In the genomic region with DNA sequence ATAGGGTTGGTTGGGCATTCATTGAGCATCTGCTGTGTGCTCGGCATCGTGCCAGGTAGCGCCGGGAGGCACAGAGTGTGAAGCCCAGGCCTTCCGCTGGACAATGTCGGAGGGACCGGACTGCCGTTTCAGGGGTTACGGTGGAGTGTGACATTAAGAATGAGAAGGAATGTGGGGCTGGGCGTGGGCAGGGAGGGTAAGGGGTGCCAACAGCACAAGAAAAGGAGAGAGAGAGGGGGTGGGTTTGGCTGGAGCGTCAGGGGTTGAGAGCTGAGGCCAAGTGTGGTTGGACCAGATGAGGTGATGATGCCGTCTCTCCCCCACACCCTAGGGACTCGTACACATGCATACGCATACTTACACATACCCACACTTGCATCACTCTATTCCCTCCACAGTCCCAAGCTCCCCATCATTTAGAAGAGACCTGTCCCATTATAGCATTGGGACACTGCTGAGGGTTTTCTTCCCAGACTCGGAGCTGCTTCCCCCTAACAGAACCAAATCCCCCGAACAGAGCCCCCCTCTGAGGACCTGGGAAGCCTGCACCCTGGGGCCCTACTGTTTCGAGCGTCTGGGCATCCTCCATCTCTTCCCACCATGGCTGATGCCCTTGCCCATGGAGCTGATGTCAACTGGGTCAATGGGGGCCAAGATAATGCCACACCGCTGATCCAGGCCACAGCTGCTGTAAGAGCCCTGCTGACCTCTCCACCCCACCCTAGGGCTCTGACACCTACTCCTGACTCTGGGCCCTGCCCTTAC, we compare ENCODE assay signal across 12 cellular contexts. TPM values are rescaled to one million over a fixed set of nuclear protein-coding genes. Genes with fewer than 3 reads are reported as not detected.
DNase-seq lines count a peak whose midpoint lies in the region; ATAC-seq and TF ChIP-seq lines count a peak whose summit lies in the region.
"Had no signal": no experiment of that assay in that cellular context is flagged by ENCODE, and none has a peak within 500 bp of the region (broad histone marks: within the 10 kb centered on the region; RNA-seq: fewer than 3 reads in every experiment).

No MANE protein-coding gene starts in this region.

- H3K9me3 ChIP-seq in gastrocnemius medialis, result no peaks in the 10 kb centered on the region

- no peak for TF ChIP-seq POLR2A in gastrocnemius medialis (IDR thresholded peaks at IDR 0.05)

- peak; percentile 58 for DNase-seq in activated CD4-positive, alpha-beta T cell treated with anti-CD3 and anti-CD28 coated beads, Interleukin-2, amount 10 ng/mL, durations not matched to agents 24 days and 14 days
- no peak for DNase-seq in activated CD4-positive, alpha-beta T cell treated with anti-CD3 and anti-CD28 coated beads, Interleukin-2, amount 50 U/mL, for 4 hours
- DNase-seq in chondrocyte (ENCODE audit: low spot score) (no peak), gastrocnemius medialis (no peak), dermis blood vessel endothelial cell (no peak)
- DNase-seq: activated naive CD4-positive, alpha-beta T cell; left cardiac atrium; NCI-H1694; stimulated activated naive CD4-positive, alpha-beta T cell had no signal

- H3K4me1 Mint-ChIP-seq in activated CD4-positive, alpha-beta T cell treated with anti-CD3 and anti-CD28 coated beads, Interleukin-2, amount 10 ng/mL, durations not matched to agents 24 days and 14 days, result peaks cover 18% of the 10 kb centered on the region
- H3K4me1 Mint-ChIP-seq in chondrocyte (ENCODE audit: low read depth), result peaks cover 27% of the 10 kb centered on the region

- in situ Hi-C loops in gastrocnemius medialis (cut with MboI; ENCODE audit: low sequenced_read_pairs in 4 of 4), result loop anchor here in 1 of 4 donors (10.0 to 25.0 kb wide), 2 partner anchors 216 to 311 kb away; a partner anchor contains a TSS

- no peaks in the 10 kb centered on the region for H3K27me3 ChIP-seq in gastrocnemius medialis

- peak overlapping the region; percentile 75 for H3K27ac Mint-ChIP-seq in activated CD4-positive, alpha-beta T cell treated with anti-CD3 and anti-CD28 coated beads, Interleukin-2, amount 10 ng/mL, durations not matched to agents 24 days and 14 days
- peak overlapping the region; percentile 27 for H3K27ac Mint-ChIP-seq in chondrocyte (ENCODE audit: unreplicated experiment)

- H3K9me3 Mint-ChIP-seq in activated CD4-positive, alpha-beta T cell treated with anti-CD3 and anti-CD28 coated beads, Interleukin-2, amount 10 ng/mL, durations not matched to agents 24 days and 14 days, result no peaks in the 10 kb centered on the region
- H3K9me3 Mint-ChIP-seq in chondrocyte (ENCODE audit: low read depth), result no peaks in the 10 kb centered on the region

- no peak for TF ChIP-seq CTCF in chondrocyte (IDR thresholded peaks at IDR 0.05)
- TF ChIP-seq CTCF in gastrocnemius medialis (IDR thresholded peaks at IDR 0.05 in 4 of 5, conservative IDR thresholded peaks at IDR 0.05 in 1 of 5), result no peak

- peak overlapping the region; percentile 93 to 98 (median 96) for H3K27ac ChIP-seq in gastrocnemius medialis
- H3K27ac ChIP-seq: HL-60 had no signal

- peaks cover 46% of the 10 kb centered on the region for H3K36me3 Mint-ChIP-seq in activated CD4-positive, alpha-beta T cell treated with anti-CD3 and anti-CD28 coated beads, Interleukin-2, amount 10 ng/mL, durations not matched to agents 24 days and 14 days (ENCODE audit: low read depth)
- H3K36me3 Mint-ChIP-seq in chondrocyte (ENCODE audit: low read depth), result no peaks in the 10 kb centered on the region

- H3K4me3 Mint-ChIP-seq in activated CD4-positive, alpha-beta T cell treated with anti-CD3 and anti-CD28 coated beads, Interleukin-2, amount 10 ng/mL, durations not matched to agents 24 days and 14 days, result no peak overlapping the region
- no peak overlapping the region for H3K4me3 Mint-ChIP-seq in chondrocyte (ENCODE audit: unreplicated experiment)

- no peak overlapping the region for H3K4me3 ChIP-seq in gastrocnemius medialis
- H3K4me3 ChIP-seq: skin epidermis had no signal

- intact Hi-C loops in activated CD4-positive, alpha-beta T cell treated with anti-CD3 and anti-CD28 coated beads, Interleukin-2, amount 10 ng/mL, durations not matched to agents 24 days and 14 days (cut with micrococcal nuclease), result no loop called here
- intact Hi-C loops in gastrocnemius medialis (cut with DNase I; ENCODE audit: low total_unique reads), result loop anchor here (10.0 kb wide), 1 partner anchor 304 kb away; a partner anchor contains a TSS

- no peak for ATAC-seq in gastrocnemius medialis
- no peak for ATAC-seq in GM21528 (IDR thresholded peaks at IDR 0.05; ENCODE audit: low FRiP score, unreplicated experiment)
- ATAC-seq: left cardiac atrium had no signal

- peaks cover 22 to 40% of the 10 kb centered on the region in 2 donors for H3K4me1 ChIP-seq in gastrocnemius medialis

- H3K36me3 ChIP-seq in gastrocnemius medialis, result no peaks in the 10 kb centered on the region

- no peaks in the 10 kb centered on the region for H3K27me3 Mint-ChIP-seq in activated CD4-positive, alpha-beta T cell treated with anti-CD3 and anti-CD28 coated beads, Interleukin-2, amount 10 ng/mL, durations not matched to agents 24 days and 14 days
- H3K27me3 Mint-ChIP-seq in chondrocyte (ENCODE audit: low read depth), result no peaks in the 10 kb centered on the region

RNA-seq across cellular contexts. Expression of a gene that starts 3.3 kb away (rescaled TPM):
- total RNA-seq in activated CD4-positive, alpha-beta T cell treated with anti-CD3 and anti-CD28 coated beads, Interleukin-2, amount 10 ng/mL, durations not matched to agents 24 days and 14 days, result 7.0 and 7.6 TPM in 2 replicates
- 16.6 to 23.3 TPM (median 23.0 TPM) in 3 replicates for total RNA-seq in chondrocyte
- total RNA-seq in gastrocnemius medialis, result 1 to 10 TPM; 3.6 to 7.0 (median 4.6) TPM
- 2.6 and 3.2 TPM in 2 replicates for total RNA-seq in dermis blood vessel endothelial cell

RNA-seq across cellular contexts. Expression of a gene that starts 6.3 kb away (rescaled TPM):
- total RNA-seq in activated CD4-positive, alpha-beta T cell treated with anti-CD3 and anti-CD28 coated beads, Interleukin-2, amount 10 ng/mL, durations not matched to agents 24 days and 14 days, result not detected in 2 replicates
- total RNA-seq in chondrocyte (not detected in 3 replicates), gastrocnemius medialis (not detected), dermis blood vessel endothelial cell (not detected in 2 replicates)
- total RNA-seq: left cardiac atrium had no signal

RNA-seq across cellular contexts. Expression of a gene that starts 12.3 kb away (rescaled TPM):
- total RNA-seq in activated CD4-positive, alpha-beta T cell treated with anti-CD3 and anti-CD28 coated beads, Interleukin-2, amount 10 ng/mL, durations not matched to agents 24 days and 14 days, result 262 and 275 TPM in 2 replicates
- total RNA-seq in chondrocyte, result 2.9 to 6.8 TPM (median 3.7 TPM) in 3 replicates
- 10 to 100 TPM in 1 of 4 donors, 1 to 10 TPM in 1, under 1 TPM in 2; 0.22 to 16.3 (median 1.7) TPM for total RNA-seq in gastrocnemius medialis
- not detected in 2 replicates for total RNA-seq in dermis blood vessel endothelial cell

RNA-seq across cellular contexts. Expression of a gene that starts 19.5 kb away (rescaled TPM):
- total RNA-seq in activated CD4-positive, alpha-beta T cell treated with anti-CD3 and anti-CD28 coated beads, Interleukin-2, amount 10 ng/mL, durations not matched to agents 24 days and 14 days, result 59.3 and 59.6 TPM in 2 replicates
- total RNA-seq in chondrocyte (28.0 to 43.3 TPM (median 32.4 TPM) in 3 replicates), gastrocnemius medialis (10 to 100 TPM; 21.8 to 26.7 (median 23.5) TPM), dermis blood vessel endothelial cell (17.3 and 23.3 TPM in 2 replicates)

RNA-seq across cellular contexts. Expression of a gene that starts 32.2 kb away (rescaled TPM):
- 5.3 and 5.5 TPM in 2 replicates for total RNA-seq in activated CD4-positive, alpha-beta T cell treated with anti-CD3 and anti-CD28 coated beads, Interleukin-2, amount 10 ng/mL, durations not matched to agents 24 days and 14 days
- total RNA-seq in chondrocyte, result 0.22 to 0.72 TPM in 2 of 3 replicates, not detected in the other
- total RNA-seq in gastrocnemius medialis, result 1 to 10 TPM in 1 of 4 donors, under 1 TPM in 1, not detected in 2; 0.13 to 2.2 TPM
- 2.2 and 3.6 TPM in 2 replicates for total RNA-seq in dermis blood vessel endothelial cell

Comparison
In these comparisons a context has a peak if more than half of its experiments do, and no peak if none do; other contexts are left out.
1. RNA of a gene that starts 12.3 kb away (total RNA-seq): 262 to 275 TPM in activated CD4-positive, alpha-beta T cell treated with anti-CD3 and anti-CD28 coated beads, Interleukin-2, amount 10 ng/mL, durations not matched to agents 24 days and 14 days; 2.9 to 6.8 TPM in chondrocyte, 0.22 to 16.3 TPM in gastrocnemius medialis and not detected in dermis blood vessel endothelial cell; every median in the first group is over 10 times any median in the second.